Comparison of ENCODE assay signal across 8 cellular contexts in genomic region chr16:29602683-29603088, GRCh38.
DNase-seq lines count a peak whose midpoint lies in the region; ATAC-seq and TF ChIP-seq lines count a peak whose summit lies in the region.
"Not testable (repeated sequence)": the region's sequence is repeated elsewhere in the genome, so short reads cannot be mapped to it uniquely, and the experiment has no call there.

No MANE protein-coding gene starts in this region.

- in situ Hi-C loops in transverse colon (cut with MboI; ENCODE audit: low pct_ligation_motif_present in 1 of 4, low pct_unique_long_range_greater_than_20kb in 1 of 4, low sequenced_read_pairs in 3 of 4) = not testable (repeated sequence)

- not testable (repeated sequence) for H3K9me3 Mint-ChIP-seq in activated CD4-positive, alpha-beta memory T cell treated with anti-CD3 and anti-CD28 coated beads, Interleukin-2, amount 10 ng/mL, durations not matched to agents 7 days and 5 days; activated naive CD4-positive, alpha-beta T cell treated with anti-CD3 and anti-CD28 coated beads, Interleukin-2, amount 50 U/mL, for 72 hours; natural killer cell

- H3K4me1 ChIP-seq in right cardiac atrium (ENCODE audit: control insufficient read depth, insufficient read depth, low read length) = not testable (repeated sequence)
- peaks cover 15 to 80% (median 55%) of the 10 kb centered on the region in 4 donors for H3K4me1 ChIP-seq in transverse colon

- not testable (repeated sequence) for H3K36me3 ChIP-seq in transverse colon

- not testable (repeated sequence) for TF ChIP-seq EP300 in transverse colon (IDR thresholded peaks at IDR 0.05; ENCODE audit: low read depth)

- peaks cover 60% of the 10 kb centered on the region for H3K4me1 Mint-ChIP-seq in activated CD4-positive, alpha-beta memory T cell treated with anti-CD3 and anti-CD28 coated beads, Interleukin-2, amount 10 ng/mL, durations not matched to agents 7 days and 5 days
- H3K4me1 Mint-ChIP-seq in natural killer cell = peaks cover 9 to 29% of the 10 kb centered on the region in 2 donors

- not testable (repeated sequence) for TF ChIP-seq CTCF in natural killer cell (IDR thresholded peaks at IDR 0.05); transverse colon (IDR thresholded peaks at IDR 0.05)

- DNase-seq in COLO668 (lab: John Stamatoyannopoulos, UW; ENCODE audit: unreplicated experiment) (peak; percentile 57), SHP77 (lab: John Stamatoyannopoulos, UW) (peak; percentile 49 to 61), epidermal melanocyte (ENCODE audit: insufficient read length, low spot score) (peak; percentile 14)
- not testable (repeated sequence) for DNase-seq in activated CD4-positive, alpha-beta memory T cell treated with anti-CD3 and anti-CD28 coated beads, Interleukin-2, amount 10 ng/mL, durations not matched to agents 7 days and 5 days; activated naive CD4-positive, alpha-beta T cell treated with anti-CD3 and anti-CD28 coated beads, Interleukin-2, amount 50 U/mL, for 72 hours (ENCODE audit: low spot score in 2 of 2); right cardiac atrium; natural killer cell; transverse colon

- H3K27ac ChIP-seq in right cardiac atrium (ENCODE audit: low read length) (peak overlapping the region; percentile 70), transverse colon (peak overlapping the region; percentile 21 to 90 (median 88))

- H3K9me3 ChIP-seq in right cardiac atrium (ENCODE audit: control insufficient read depth, low read length); transverse colon: not testable (repeated sequence)

- intact Hi-C loops in right cardiac atrium (cut with DNase I); transverse colon (cut with DNase I; ENCODE audit: low total_unique reads): not testable (repeated sequence)
- intact Hi-C loops in natural killer cell (cut with micrococcal nuclease) = loop anchor here (10.0 kb wide), 1 partner anchor 62 kb away; the partner anchor contains the start of gene SPN

- H3K27me3 ChIP-seq in right cardiac atrium (ENCODE audit: control insufficient read depth, insufficient read depth); transverse colon: not testable (repeated sequence)

- peak overlapping the region; percentile 95 for H3K27ac Mint-ChIP-seq in activated CD4-positive, alpha-beta memory T cell treated with anti-CD3 and anti-CD28 coated beads, Interleukin-2, amount 10 ng/mL, durations not matched to agents 7 days and 5 days
- peak overlapping the region; percentile 99 for H3K27ac Mint-ChIP-seq in activated naive CD4-positive, alpha-beta T cell treated with anti-CD3 and anti-CD28 coated beads, Interleukin-2, amount 50 U/mL, for 72 hours
- peak overlapping the region; percentile 61 to 74 for H3K27ac Mint-ChIP-seq in natural killer cell

- 69% methylated on average over 6 of the region's 6 CpGs for WGBS in right cardiac atrium
- 70% methylated on average over 6 of the region's 6 CpGs; no CpG with 5 or more reads in 1 of the 2 donors for WGBS in transverse colon (ENCODE audit: low coverage in 1 of 2), 2 donors

- H3K4me3 Mint-ChIP-seq in activated CD4-positive, alpha-beta memory T cell treated with anti-CD3 and anti-CD28 coated beads, Interleukin-2, amount 10 ng/mL, durations not matched to agents 7 days and 5 days; natural killer cell: not testable (repeated sequence)

- H3K36me3 Mint-ChIP-seq in activated CD4-positive, alpha-beta memory T cell treated with anti-CD3 and anti-CD28 coated beads, Interleukin-2, amount 10 ng/mL, durations not matched to agents 7 days and 5 days (ENCODE audit: low read depth) = peaks cover 19% of the 10 kb centered on the region
- H3K36me3 Mint-ChIP-seq in activated naive CD4-positive, alpha-beta T cell treated with anti-CD3 and anti-CD28 coated beads, Interleukin-2, amount 50 U/mL, for 72 hours; natural killer cell: not testable (repeated sequence)

- CTCF ChIA-PET in activated CD4-positive, alpha-beta memory T cell treated with anti-CD3 and anti-CD28 coated beads, Interleukin-2, amount 10 ng/mL, durations not matched to agents 7 days and 5 days (lab: Charles Lee) = not testable (repeated sequence)

- not testable (repeated sequence) for H3K4me3 ChIP-seq in right cardiac atrium (ENCODE audit: low read length); transverse colon

- ATAC-seq in activated naive CD4-positive, alpha-beta T cell treated with anti-CD3 and anti-CD28 coated beads, Interleukin-2, amount 50 U/mL, for 72 hours; natural killer cell: not testable (repeated sequence)
- peak in 1 of 2 donors; percentile 10 for ATAC-seq in right cardiac atrium

- TF ChIP-seq POLR2A in transverse colon (IDR thresholded peaks at IDR 0.05) = not testable (repeated sequence)

- H3K27me3 Mint-ChIP-seq in activated CD4-positive, alpha-beta memory T cell treated with anti-CD3 and anti-CD28 coated beads, Interleukin-2, amount 10 ng/mL, durations not matched to agents 7 days and 5 days; natural killer cell (ENCODE audit: low read depth in 2 of 2): not testable (repeated sequence)

- POLR2A ChIA-PET in activated CD4-positive, alpha-beta memory T cell treated with anti-CD3 and anti-CD28 coated beads, Interleukin-2, amount 10 ng/mL, durations not matched to agents 7 days and 5 days (lab: Charles Lee) = interaction anchor here (1.8 kb wide), 1 partner anchor 11 kb away, joined by 4 read pairs; no protein-coding TSS in a partner anchor
